In the genomic region with DNA sequence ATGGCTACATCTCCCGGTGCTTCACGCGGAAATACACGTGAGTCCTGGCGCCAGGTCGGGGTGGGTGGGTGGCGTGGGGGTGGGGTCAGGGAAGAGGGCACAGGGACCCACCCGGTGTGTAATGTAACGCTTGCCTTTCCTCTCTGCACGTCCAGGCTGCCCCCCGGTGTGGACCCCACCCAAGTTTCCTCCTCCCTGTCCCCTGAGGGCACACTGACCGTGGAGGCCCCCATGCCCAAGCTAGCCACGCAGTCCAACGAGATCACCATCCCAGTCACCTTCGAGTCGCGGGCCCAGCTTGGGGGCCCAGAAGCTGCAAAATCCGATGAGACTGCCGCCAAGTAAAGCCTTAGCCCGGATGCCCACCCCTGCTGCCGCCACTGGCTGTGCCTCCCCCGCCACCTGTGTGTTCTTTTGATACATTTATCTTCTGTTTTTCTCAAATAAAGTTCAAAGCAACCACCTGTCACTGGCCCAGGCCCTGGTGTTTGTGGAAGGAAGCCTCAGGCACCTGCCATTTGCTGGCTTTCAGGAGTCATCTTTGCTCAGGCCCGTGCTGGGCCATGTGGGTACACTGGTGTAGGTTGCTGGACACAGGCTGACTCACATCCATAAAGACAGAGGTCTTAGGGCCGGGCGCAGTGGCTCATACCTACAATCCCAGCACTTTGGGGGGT, we compare ENCODE assay signal across 8 cellular contexts. TPM values are rescaled to one million over a fixed set of nuclear protein-coding genes. Genes with fewer than 3 reads are reported as not detected.
DNase-seq lines count a peak whose midpoint lies in the region; ATAC-seq, FAIRE-seq and TF ChIP-seq lines count a peak whose summit lies in the region.

No MANE protein-coding gene starts in this region.

- H3K36me3 Mint-ChIP-seq in activated naive CD4-positive, alpha-beta T cell treated with anti-CD3 and anti-CD28 coated beads, Interleukin-2, amount 50 U/mL, for 72 hours: peaks cover 10 to 12% of the 10 kb centered on the region in 2 donors

- BruUV-seq in HCT116 (replicated peaks; lab: Mats Ljungman, UMichigan): no TSS peak

- peaks cover 13% of the 10 kb centered on the region; the same call in 1 of the 2 replicates for H3K79me2 ChIP-seq in HCT116 (ENCODE audit: insufficient read depth, low read length)
- H3K79me2 ChIP-seq in keratinocyte (ENCODE audit: control insufficient read depth, insufficient read depth, low read length): peaks cover 4% of the 10 kb centered on the region

- TF ChIP-seq RAD21 in HCT116 (IDR thresholded peaks at IDR 0.05; ENCODE audit: low read depth): no peak

- dilution Hi-C loops in keratinocyte (cut with MboI; ENCODE audit: extremely low pct_ligation_motif_present, low sequenced_read_pairs): no loop called here

- CTCF ChIA-PET in HCT116 (lab: Charles Lee): interaction anchor here (1.0 to 1.7 kb wide), 4 partner anchors 9 to 41 kb away, joined by 3 to 12 read pairs (median 3); no protein-coding TSS in a partner anchor

- H3K27ac ChIP-seq in HCT116 (ENCODE audit: low read depth, low read length) (peak overlapping the region; percentile 95), keratinocyte (ENCODE audit: control insufficient read depth, insufficient read depth, low read length) (peak overlapping the region; percentile 74), stomach (peak overlapping the region; percentile 94 to 99 (median 97))

- 18 to 26% (median 20%) methylated on average over 20 to 25 of the region's 25 CpGs for WGBS in stomach, 5 donors

- TF ChIP-seq EP300 in stomach (IDR thresholded peaks at IDR 0.05): no peak

- H3K9me1 ChIP-seq in keratinocyte (ENCODE audit: control insufficient read depth, extremely low read depth, insufficient read depth, low read length): no peaks in the 10 kb centered on the region

- RAD21 ChIA-PET in HCT116 (lab: Charles Lee; ENCODE audit: low non-redundant PET in 1 of 2, low total read pairs in 2 of 2, uncharacterized antibody in 2 of 2, unreplicated experiment in 2 of 2): no interaction called here

- H3K9ac ChIP-seq in HCT116 (ENCODE audit: low read length) (peak overlapping the region; percentile 96), keratinocyte (ENCODE audit: control insufficient read depth, extremely low read depth, insufficient read depth, low read length) (peak overlapping the region; percentile 89)

- H3K27me3 ChIP-seq in HCT116 (ENCODE audit: insufficient read depth, low read length): no peaks in the 10 kb centered on the region
- H3K27me3 ChIP-seq in keratinocyte (ENCODE audit: control insufficient read depth, extremely low read depth, insufficient read depth, low read length): no peaks in the 10 kb centered on the region
- no peaks in the 10 kb centered on the region for H3K27me3 ChIP-seq in stomach

- H4K20me1 ChIP-seq in HCT116 (ENCODE audit: insufficient read depth) (no peaks in the 10 kb centered on the region), keratinocyte (ENCODE audit: control insufficient read depth, extremely low read depth, insufficient read depth, low read length) (no peaks in the 10 kb centered on the region)

- H3K36me3 ChIP-seq in HCT116 (ENCODE audit: control insufficient read depth in 1 of 2, insufficient read depth in 2 of 2, low read length in 2 of 2) (peaks cover 2 to 8% of the 10 kb centered on the region in 2 experiments; a peak in 1 of 4 replicates), keratinocyte (ENCODE audit: control insufficient read depth in 2 of 2, extremely low read depth in 1 of 2, insufficient read depth in 2 of 2, low read length in 2 of 2) (peaks cover 2 to 9% of the 10 kb centered on the region in 2 experiments), stomach (peaks cover 0 to 11% (median 6%) of the 10 kb centered on the region in 4 donors)

- ATAC-seq in HCT116: no peak
- ATAC-seq in activated naive CD4-positive, alpha-beta T cell treated with anti-CD3 and anti-CD28 coated beads, Interleukin-2, amount 50 U/mL, for 72 hours: peak; percentile 12 to 75
- ATAC-seq in GM21423 (IDR thresholded peaks at IDR 0.05; ENCODE audit: unreplicated experiment): no peak

- no peaks in the 10 kb centered on the region for H3K9me3 ChIP-seq in HCT116 (ENCODE audit: control insufficient read depth in 1 of 2, insufficient read depth in 1 of 2, low read depth in 1 of 2, low read length in 2 of 2)
- no peaks in the 10 kb centered on the region for H3K9me3 ChIP-seq in keratinocyte (ENCODE audit: control insufficient read depth, low read depth, low read length)
- H3K9me3 ChIP-seq in stomach: no peaks in the 10 kb centered on the region

- peak overlapping the region; percentile 89 to 92 for H3K27ac Mint-ChIP-seq in activated naive CD4-positive, alpha-beta T cell treated with anti-CD3 and anti-CD28 coated beads, Interleukin-2, amount 50 U/mL, for 72 hours

- no peaks in the 10 kb centered on the region for H3K9me2 ChIP-seq in HCT116 (ENCODE audit: insufficient read depth)

- no peaks in the 10 kb centered on the region for H3K9me3 Mint-ChIP-seq in activated naive CD4-positive, alpha-beta T cell treated with anti-CD3 and anti-CD28 coated beads, Interleukin-2, amount 50 U/mL, for 72 hours

- DNase-seq in A172 (ENCODE audit: low spot score) (peak; percentile 76), HCT116 (ENCODE audit: low read depth, low spot score) (no peak), keratinocyte (ENCODE audit: low read depth, low spot score) (no peak), stomach (no peak), H54 (ENCODE audit: insufficient read length, low spot score) (no peak)
- peak in 1 of 2 donors; percentile 71 for DNase-seq in activated naive CD4-positive, alpha-beta T cell treated with anti-CD3 and anti-CD28 coated beads, Interleukin-2, amount 50 U/mL, for 72 hours (ENCODE audit: low spot score in 2 of 2)
- DNase-seq in stimulated activated CD4-positive, alpha-beta T cell treated with anti-CD3 and anti-CD28 coated beads, Interleukin-2, amount 100 ng/mL, for 48 hours: no peak

- H3K4me1 ChIP-seq in HCT116 (ENCODE audit: control insufficient read depth in 1 of 2, insufficient read depth in 2 of 2, low read length in 2 of 2) (peaks cover 42 to 63% of the 10 kb centered on the region in 2 experiments), keratinocyte (ENCODE audit: control insufficient read depth, extremely low read depth, insufficient read depth, low read length) (peaks cover 44% of the 10 kb centered on the region), stomach (peaks cover 41 to 70% (median 57%) of the 10 kb centered on the region in 4 donors)

- TF ChIP-seq CTCF in HCT116 (IDR thresholded peaks at IDR 0.05 in 2 of 3, conservative IDR thresholded peaks at IDR 0.05 in 1 of 3; ENCODE audit: borderline replicate concordance in 1 of 3, insufficient read depth in 1 of 3, low read depth in 2 of 3, low read length in 2 of 3): no peak
- no peak for TF ChIP-seq CTCF in keratinocyte (optimal IDR thresholded peaks at IDR 0.05 in 1 of 3, IDR thresholded peaks at IDR 0.05 in 1 of 3, conservative IDR thresholded peaks at IDR 0.05 in 1 of 3; ENCODE audit: extremely low read depth in 1 of 3, insufficient read depth in 2 of 3, low read length in 3 of 3)
- TF ChIP-seq CTCF in stomach (IDR thresholded peaks at IDR 0.05): no peak

- H3K4me2 ChIP-seq in HCT116 (ENCODE audit: low read length): peak overlapping the region; percentile 97
- H3K4me2 ChIP-seq in keratinocyte (ENCODE audit: control insufficient read depth, extremely low read depth, insufficient read depth, low read depth, low read length): peak overlapping the region; percentile 78

- TF ChIP-seq POLR2A in HCT116 (IDR thresholded peaks at IDR 0.05; ENCODE audit: borderline replicate concordance, extremely low read depth, insufficient read depth, insufficient read length) (no peak), stomach (IDR thresholded peaks at IDR 0.05) (no peak), H54 (IDR thresholded peaks at IDR 0.05; ENCODE audit: low read depth, low read length) (no peak)

- FAIRE-seq in keratinocyte (lab: Jason Lieb, UNC) (no peak), H54 (lab: Jason Lieb, UNC) (no peak)

- intact Hi-C loops in HCT116 (cut with micrococcal nuclease): loop anchor here (1.0 kb wide), 1 partner anchor 13 kb away; no protein-coding TSS in a partner anchor
- intact Hi-C loops in stomach (cut with DNase I; ENCODE audit: low total_unique reads): no loop called here

- H3K4me3 ChIP-seq in HCT116 (replicated peaks in 1 of 2; ENCODE audit: low read depth in 1 of 2, low read length in 2 of 2): peak overlapping the region; percentile 86 to 94
- H3K4me3 ChIP-seq in keratinocyte (ENCODE audit: control insufficient read depth in 2 of 3, extremely low read depth in 1 of 3, insufficient read depth in 2 of 3, low read depth in 1 of 3, low read length in 3 of 3): peak overlapping the region; percentile 76 to 95 (median 77)
- peak overlapping the region; percentile 73 to 92 (median 88) for H3K4me3 ChIP-seq in stomach

- POLR2A ChIA-PET in HCT116 (lab: Charles Lee): interaction anchor here (0.7 to 2.9 kb wide), 6 partner anchors 9 to 101 kb away, joined by 4 to 21 read pairs (median 6); no protein-coding TSS in a partner anchor

- H2AFZ ChIP-seq in HCT116 (ENCODE audit: low read depth, low read length, poor library complexity, severe bottlenecking): no peak overlapping the region
- H2AFZ ChIP-seq in keratinocyte (ENCODE audit: control insufficient read depth, low read length): no peak overlapping the region

RNA-seq across cellular contexts. Expression of a gene that starts 1.5 kb away (rescaled TPM):
- 235 and 382 TPM in 2 replicates for total RNA-seq in A172 (2014; rRNA removed; shearing (Covaris generic))
- 524 TPM for total RNA-seq in HCT116 (2021; ENCODE audit: unreplicated experiment)
- 568 and 601 TPM in 2 replicates for polyA plus RNA-seq in HCT116 (2012)
- total RNA-seq in activated naive CD4-positive, alpha-beta T cell treated with anti-CD3 and anti-CD28 coated beads, Interleukin-2, amount 50 U/mL, for 72 hours: 10 to 100 TPM; 42.5 to 78.1 TPM
- 460 to 1,644 TPM (median 478 TPM) in 3 replicates for polyA plus RNA-seq in keratinocyte
- polyA plus RNA-seq in keratinocyte (2011; ENCODE audit: low read depth): 1,835 TPM
- 1,014 and 2,934 TPM in 2 replicates for polyA plus RNA-seq in keratinocyte (2011; cell fraction: cytosol; rRNA removed)
- polyA plus RNA-seq in keratinocyte (2011; cell fraction: nucleus; rRNA removed): 815 and 1,237 TPM in 2 replicates
- polyA plus RNA-seq in keratinocyte (2012; ENCODE audit: low replicate concordance): 1,130 and 7,717 TPM in 2 replicates
- 147 to 577 TPM (median 569 TPM) in 3 replicates for polyA minus RNA-seq in keratinocyte
- 2,222 TPM for polyA minus RNA-seq in keratinocyte (2011; cell fraction: cytosol; rRNA and poly(A)+ RNA removed)
- polyA minus RNA-seq in keratinocyte (2011; cell fraction: nucleus; rRNA and poly(A)+ RNA removed): 585 and 748 TPM in 2 replicates
- 1,000 to 10,000 TPM in 1 of 5 donors, 100 to 1,000 TPM in 3, 10 to 100 TPM in 1; 21.8 to 2,022 (median 373) TPM for total RNA-seq in stomach
- polyA plus RNA-seq in stomach: 1,000 to 10,000 TPM in 1 of 3 donors, 100 to 1,000 TPM in 2; 320 to 2,297 (median 486) TPM

RNA-seq across cellular contexts. Expression of a gene that starts 54.8 kb away (rescaled TPM):
- total RNA-seq in A172 (2014; rRNA removed; shearing (Covaris generic)): 149 and 151 TPM in 2 replicates
- total RNA-seq in HCT116 (2021; ENCODE audit: unreplicated experiment) (170 TPM), stomach (10 to 100 TPM; 28.6 to 64.6 (median 56.2) TPM)
- 81.0 and 84.8 TPM in 2 replicates for polyA plus RNA-seq in HCT116 (2012)
- total RNA-seq in activated naive CD4-positive, alpha-beta T cell treated with anti-CD3 and anti-CD28 coated beads, Interleukin-2, amount 50 U/mL, for 72 hours: 100 to 1,000 TPM; 103 to 143 TPM
- polyA plus RNA-seq in keratinocyte (88.1 to 130 TPM (median 116 TPM) in 3 replicates), stomach (10 to 100 TPM; 26.7 to 42.5 (median 41.2) TPM)
- 55.4 TPM for polyA plus RNA-seq in keratinocyte (2011; ENCODE audit: low read depth)
- polyA plus RNA-seq in keratinocyte (2011; cell fraction: cytosol; rRNA removed): 122 and 131 TPM in 2 replicates
- polyA plus RNA-seq in keratinocyte (2011; cell fraction: nucleus; rRNA removed): 139 and 153 TPM in 2 replicates
- polyA plus RNA-seq in keratinocyte (2012; ENCODE audit: low replicate concordance): 142 and 228 TPM in 2 replicates
- 96.6 to 165 TPM (median 132 TPM) in 3 replicates for polyA minus RNA-seq in keratinocyte
- 173 TPM for polyA minus RNA-seq in keratinocyte (2011; cell fraction: cytosol; rRNA and poly(A)+ RNA removed)
- 96.8 and 151 TPM in 2 replicates for polyA minus RNA-seq in keratinocyte (2011; cell fraction: nucleus; rRNA and poly(A)+ RNA removed)

Comparison
In these comparisons a context has a peak if more than half of its experiments do, and no peak if none do; other contexts are left out.
1. ATAC-seq: peak in activated naive CD4-positive, alpha-beta T cell treated with anti-CD3 and anti-CD28 coated beads, Interleukin-2, amount 50 U/mL, for 72 hours (2 of 2); none in HCT116 (single experiment) and GM21423 (single experiment).
2. Peak in every context shown above with its lines, with median percentiles within 50 percentile points of each other: H3K27ac ChIP-seq and H3K4me3 ChIP-seq.